ENCODE assay signal across 19 cellular contexts in genomic region chr12:92595663-92596062, GRCh38.
DNase-seq lines count a peak whose midpoint lies in the region; ATAC-seq, FAIRE-seq and TF ChIP-seq lines count a peak whose summit lies in the region.
"Had no signal": no experiment of that assay in that cellular context is flagged by ENCODE, and none has a peak within 500 bp of the region (broad histone marks: within the 10 kb centered on the region; RNA-seq: fewer than 3 reads in every experiment).

No MANE protein-coding gene starts in this region.

- H3K56ac ChIP-seq in IMR-90 (ENCODE audit: extremely low read depth, insufficient read depth, low read length), result no peak overlapping the region

- H3K27ac ChIP-seq in CD4-positive, alpha-beta T cell (ENCODE audit: low read depth, low read length), result no peak overlapping the region
- no peak overlapping the region for H3K27ac ChIP-seq in IMR-90 (ENCODE audit: insufficient read depth, low read length)
- H3K27ac ChIP-seq in astrocyte (ENCODE audit: low read depth, low read length), result peak overlapping the region; percentile 51
- H3K27ac ChIP-seq in upper lobe of right lung, result no peak overlapping the region
- H3K27ac ChIP-seq: C4-2B, HL-60, SJCRH30, tibial nerve had no signal

- peaks cover 11% of the 10 kb centered on the region for H3K9me3 ChIP-seq in CD4-positive, alpha-beta T cell (ENCODE audit: control insufficient read depth, low read length)
- H3K9me3 ChIP-seq in IMR-90 (ENCODE audit: control insufficient read depth, insufficient read depth, low read length) (peaks cover 5% of the 10 kb centered on the region), astrocyte (ENCODE audit: insufficient read depth, low read depth, low read length) (peaks cover 7% of the 10 kb centered on the region), upper lobe of right lung (no peaks in the 10 kb centered on the region)
- H3K9me3 ChIP-seq: SJCRH30 had no signal

- peak overlapping the region; percentile 78; the same call in 2 of the 3 replicates for H2BK15ac ChIP-seq in IMR-90 (ENCODE audit: low read depth, low read length)

- H3K79me2 ChIP-seq in astrocyte (ENCODE audit: insufficient read depth, low read length), result no peaks in the 10 kb centered on the region

- H3K9me3 Mint-ChIP-seq in CD4-positive, alpha-beta T cell, result peaks cover 8% of the 10 kb centered on the region
- peaks cover 13% of the 10 kb centered on the region for H3K9me3 Mint-ChIP-seq in astrocyte (ENCODE audit: unreplicated experiment)
- H3K9me3 Mint-ChIP-seq in naive B cell, result peaks cover 8 to 28% (median 23%) of the 10 kb centered on the region in 7 donors

- H3K4me1 Mint-ChIP-seq in CD4-positive, alpha-beta T cell (ENCODE audit: low read depth), result peaks cover 39% of the 10 kb centered on the region
- H3K4me1 Mint-ChIP-seq in astrocyte (ENCODE audit: low read depth, unreplicated experiment) (peaks cover 30% of the 10 kb centered on the region), naive B cell (peaks cover 23 to 42% (median 42%) of the 10 kb centered on the region in 3 donors)

- H3K4me3 ChIP-seq in IMR-90 (ENCODE audit: insufficient read depth, low read depth, low read length) (no peak overlapping the region), astrocyte (ENCODE audit: insufficient read depth, low read depth, low read length) (no peak overlapping the region), upper lobe of right lung (no peak overlapping the region)
- H3K4me3 ChIP-seq: K562, SJCRH30, tibial nerve had no signal

- H2AK5ac ChIP-seq in IMR-90 (ENCODE audit: low read depth, low read length), result peak overlapping the region; percentile 67

- no peak overlapping the region for H3K9ac ChIP-seq in IMR-90 (ENCODE audit: low read depth, low read length)
- no peak overlapping the region for H3K9ac ChIP-seq in astrocyte (ENCODE audit: low read length)

- H3K4me1 ChIP-seq in IMR-90 (ENCODE audit: control insufficient read depth, insufficient read depth, low read length) (peaks cover 10% of the 10 kb centered on the region), astrocyte (ENCODE audit: insufficient read depth, low read length) (peaks cover 36% of the 10 kb centered on the region), upper lobe of right lung (peaks cover 16% of the 10 kb centered on the region)

- DNase-seq in CD4-positive, alpha-beta T cell, result no peak
- no peak for DNase-seq in IMR-90
- no peak for DNase-seq in astrocyte (ENCODE audit: low read depth)
- DNase-seq in naive B cell, result no peak
- DNase-seq in upper lobe of right lung, result no peak
- DNase-seq in DMS53 (lab: John Stamatoyannopoulos, UW), result no peak
- no peak for DNase-seq in HUDEP-2 (lab: John Stamatoyannopoulos, UW; ENCODE audit: unreplicated experiment in 76 of 76)
- DNase-seq: anterior cingulate cortex, H7, NCI-H2081, NCI-H526, OCI-M1, small intestine had no signal

- H4K91ac ChIP-seq in IMR-90 (ENCODE audit: insufficient read depth, low read depth, low read length), result peak overlapping the region; percentile 13; the same call in 1 of the 2 replicates

- CTCF ChIA-PET in CD4-positive, alpha-beta T cell (lab: Charles Lee), result interaction anchor here (2.3 kb wide), 1 partner anchor 1214 kb away, joined by 8 read pairs; no protein-coding TSS in a partner anchor
- CTCF ChIA-PET in IMR-90 (lab: Yijun Ruan, JAX), result interaction anchor here (0.9 kb wide), 1 partner anchor 12 kb away, joined by 3 read pairs; no protein-coding TSS in a partner anchor

- no peak for TF ChIP-seq POLR2A in IMR-90 (IDR thresholded peaks at IDR 0.05; ENCODE audit: low read depth, low read length)

- H3K27me3 ChIP-seq in CD4-positive, alpha-beta T cell (ENCODE audit: control insufficient read depth, insufficient read depth, low read length), result no peaks in the 10 kb centered on the region
- H3K27me3 ChIP-seq in IMR-90 (ENCODE audit: control insufficient read depth, insufficient read depth, low read length), result no peaks in the 10 kb centered on the region
- no peaks in the 10 kb centered on the region for H3K27me3 ChIP-seq in astrocyte (ENCODE audit: insufficient read depth, low read length)
- H3K27me3 ChIP-seq in upper lobe of right lung, result no peaks in the 10 kb centered on the region
- H3K27me3 ChIP-seq: SJCRH30, tibial nerve had no signal

- H2BK20ac ChIP-seq in IMR-90 (ENCODE audit: low read depth, low read length), result peak overlapping the region; percentile 89

- FAIRE-seq in astrocyte (lab: Jason Lieb, UNC), result no peak
- FAIRE-seq: colon, K562, small intestine had no signal

- no peak overlapping the region for H3K4me3 Mint-ChIP-seq in CD4-positive, alpha-beta T cell
- H3K4me3 Mint-ChIP-seq in astrocyte (ENCODE audit: unreplicated experiment), result no peak overlapping the region
- peak overlapping the region in 1 of 8 donors; percentile 65 for H3K4me3 Mint-ChIP-seq in naive B cell

- peak overlapping the region; percentile 73 for H2BK120ac ChIP-seq in IMR-90 (ENCODE audit: low read depth, low read length)

- peaks cover 13% of the 10 kb centered on the region for H3K9me1 ChIP-seq in IMR-90 (ENCODE audit: insufficient read depth, low read length)

- no CpG with 5 or more reads among the region's 1 CpG for WGBS in IMR-90 (ENCODE audit: extremely low coverage in 2 of 2, insufficient read length in 1 of 2), 2 experiments

- no peak for ATAC-seq in CD4-positive, alpha-beta T cell (ENCODE audit: poor library complexity)
- ATAC-seq in IMR-90 (ENCODE audit: low read depth) (no peak), naive B cell (ENCODE audit: low read depth in 2 of 2) (no peak), upper lobe of right lung (no peak)
- ATAC-seq: K562 had no signal

- peak overlapping the region; percentile 44; the same call in 1 of the 2 replicates for H4K5ac ChIP-seq in IMR-90 (ENCODE audit: low read depth, low read length)

- H3K27ac Mint-ChIP-seq in CD4-positive, alpha-beta T cell, result peak overlapping the region; percentile 91
- H3K27ac Mint-ChIP-seq in astrocyte (ENCODE audit: unreplicated experiment) (peak overlapping the region; percentile 22), naive B cell (peak overlapping the region; percentile 89 to 100 (median 98))

- H2AFZ ChIP-seq in IMR-90 (replicated peaks; ENCODE audit: low read length, poor library complexity), result no peak overlapping the region
- H2AFZ ChIP-seq in astrocyte (ENCODE audit: low read depth, low read length), result no peak overlapping the region

- H3K36me3 Mint-ChIP-seq in CD4-positive, alpha-beta T cell (ENCODE audit: low read depth), result peaks cover 9% of the 10 kb centered on the region
- H3K36me3 Mint-ChIP-seq in astrocyte (ENCODE audit: low read depth, unreplicated experiment) (peaks cover under 1% of the 10 kb centered on the region), naive B cell (peaks cover 2 to 21% of the 10 kb centered on the region in 2 donors)

- H3K18ac ChIP-seq in IMR-90 (ENCODE audit: low read depth, low read length), result peak overlapping the region; percentile 76; the same call in 1 of the 2 replicates

- in situ Hi-C loops in IMR-90 (cut with MboI; ENCODE audit: low sequenced_read_pairs), result no loop called here

- intact Hi-C loops in CD4-positive, alpha-beta T cell (cut with DNase I, micrococcal nuclease), result loop anchor here in 1 of 2 experiments (2.0 kb wide), 2 partner anchors 235 to 449 kb away; no protein-coding TSS in a partner anchor
- intact Hi-C loops in IMR-90 (cut with micrococcal nuclease), result no loop called here
- intact Hi-C loops in upper lobe of right lung (cut with DNase I), result no loop called here

- H4K20me1 ChIP-seq in IMR-90 (ENCODE audit: insufficient read depth, low read length) (no peaks in the 10 kb centered on the region), astrocyte (ENCODE audit: insufficient read depth, low read length) (no peaks in the 10 kb centered on the region)

- POLR2A ChIA-PET in CD4-positive, alpha-beta T cell (lab: Charles Lee), result interaction anchor here (1.0 to 3.7 kb wide), 2 partner anchors 32 to 450 kb away, joined by 3 to 42 read pairs; partner anchors contain the start of gene BTG1
- POLR2A ChIA-PET in IMR-90 (lab: Charles Lee; ENCODE audit: unreplicated experiment), result no interaction called here

- H2BK5ac ChIP-seq in IMR-90 (ENCODE audit: low read depth, low read length, poor library complexity, severe bottlenecking), result peak overlapping the region; percentile 79

- H3K79me1 ChIP-seq in IMR-90 (ENCODE audit: low read depth in 1 of 2, low read length in 2 of 2), result 0 out of 4 replicates have a peak, but pooled peaks cover 0 to 3% of the 10 kb centered on the region in 2 experiments

- peak overlapping the region; percentile 14 to 46; a peak in 1 of 4 replicates for H4K8ac ChIP-seq in IMR-90 (ENCODE audit: low read depth in 2 of 2, low read length in 2 of 2)

- H3K36me3 ChIP-seq in IMR-90 (ENCODE audit: control insufficient read depth, insufficient read depth, low read length) (no peaks in the 10 kb centered on the region), astrocyte (ENCODE audit: insufficient read depth, low read length) (no peaks in the 10 kb centered on the region), upper lobe of right lung (no peaks in the 10 kb centered on the region)
- H3K36me3 ChIP-seq: SJCRH30, tibial nerve had no signal

- H3K4ac ChIP-seq in IMR-90 (ENCODE audit: low read depth, low read length), result peak overlapping the region; percentile 48; the same call in 1 of the 2 replicates

- H2AK9ac ChIP-seq in IMR-90 (replicated peaks; ENCODE audit: low read depth, low read length, poor library complexity), result no peak overlapping the region

- dilution Hi-C loops in IMR-90 (cut with HindIII; ENCODE audit: low sequenced_read_pairs, unreplicated experiment), result no loop called here

- TF ChIP-seq RAD21 in IMR-90 (IDR thresholded peaks at IDR 0.05; ENCODE audit: low read length), result no peak

- no peaks in the 10 kb centered on the region for H3K27me3 Mint-ChIP-seq in CD4-positive, alpha-beta T cell
- no peaks in the 10 kb centered on the region for H3K27me3 Mint-ChIP-seq in astrocyte (ENCODE audit: low read depth, unreplicated experiment)
- no peaks in the 10 kb centered on the region for H3K27me3 Mint-ChIP-seq in naive B cell

- TF ChIP-seq CTCF in CD4-positive, alpha-beta T cell (IDR thresholded peaks at IDR 0.05), result no peak
- no peak for TF ChIP-seq CTCF in IMR-90 (conservative IDR thresholded peaks at IDR 0.05; ENCODE audit: low read depth, low read length)
- no peak for TF ChIP-seq CTCF in astrocyte (IDR thresholded peaks at IDR 0.05; ENCODE audit: insufficient read depth, low read depth, low read length)
- no peak for TF ChIP-seq CTCF in upper lobe of right lung (IDR thresholded peaks at IDR 0.05)

- BruUV-seq in IMR-90 (replicated peaks; lab: Mats Ljungman, UMichigan), result no TSS peak

- H3K23ac ChIP-seq in IMR-90 (ENCODE audit: low read depth, low read length), result no peak overlapping the region

- peak overlapping the region; percentile 68 for H3K14ac ChIP-seq in IMR-90 (replicated peaks; ENCODE audit: low read depth, low read length)

- H3K4me2 ChIP-seq in IMR-90 (ENCODE audit: low read depth, low read length), result no peak overlapping the region
- no peak overlapping the region for H3K4me2 ChIP-seq in astrocyte (ENCODE audit: low read length)

TF ChIP-seq in IMR-90, 13 proteins besides CTCF, POLR2A, EP300 and RAD21 (continues in another document):
- no peak for TF ChIP-seq MAZ (IDR thresholded peaks at IDR 0.05; ENCODE audit: borderline replicate concordance, low read depth, low read length)
- no peak for TF ChIP-seq FOS (IDR thresholded peaks at IDR 0.05; ENCODE audit: low read depth, low read length)
- no peak for TF ChIP-seq RFX5 (IDR thresholded peaks at IDR 0.05; ENCODE audit: low read depth, low read length)
- no peak for TF ChIP-seq SMC3 (IDR thresholded peaks at IDR 0.05; ENCODE audit: low read depth, low read length)
- TF ChIP-seq CHD1 (IDR thresholded peaks at IDR 0.05; ENCODE audit: low read depth, low read length), result no peak

Comparison
In these comparisons a context has a peak if more than half of its experiments do, and no peak if none do; other contexts are left out.
1. H3K27ac Mint-ChIP-seq: peak in every context shown above with its lines; median percentile 98 in naive B cell; 91 in CD4-positive, alpha-beta T cell; 22 in astrocyte.